Comparison of ENCODE assay signal across 16 cellular contexts in genomic region chr5:362978-363765, GRCh38. TPM values are rescaled to one million over a fixed set of nuclear protein-coding genes. Genes with fewer than 3 reads are reported as not detected.
A peak's percentile ranks its signal among the peaks of the same experiment; 100 is the strongest.
DNase-seq lines count a peak whose midpoint lies in the region; ATAC-seq and TF ChIP-seq lines count a peak whose summit lies in the region.
"Had no signal": no experiment of that assay in that cellular context is flagged by ENCODE, and none has a peak within 500 bp of the region (broad histone marks: within the 10 kb centered on the region; RNA-seq: fewer than 3 reads in every experiment).

No MANE protein-coding gene starts in this region.

- H3K56ac ChIP-seq in IMR-90 (ENCODE audit: extremely low read depth, insufficient read depth, low read length) (no peak overlapping the region), mesendoderm (ENCODE audit: low read length) (no peak overlapping the region)

- H3K27ac Mint-ChIP-seq in activated CD8-positive, alpha-beta T cell treated with anti-CD3 and anti-CD28 coated beads, Interleukin-2, amount 10 ng/mL, durations not matched to agents 7 days and 5 days: peak overlapping the region; percentile 27
- H3K27ac Mint-ChIP-seq in activated CD8-positive, alpha-beta T cell treated with anti-CD3 and anti-CD28 coated beads for 36 hours: no peak overlapping the region
- peak overlapping the region; percentile 22 for H3K27ac Mint-ChIP-seq in stimulated activated memory B cell treated with anti-CD40 and anti-IgM and Interleukin-4, amounts not matched to agents 10 μg/mL and 1 μg/mL and 100 μg/mL, for 72 hours

- H4K91ac ChIP-seq in IMR-90 (ENCODE audit: insufficient read depth, low read depth, low read length) (no peak overlapping the region), mesenchymal stem cell (ENCODE audit: low read length) (no peak overlapping the region)

- dilution Hi-C loops in IMR-90 (cut with HindIII; ENCODE audit: low sequenced_read_pairs, unreplicated experiment): no loop called here

- H3K36me3 ChIP-seq in IMR-90 (ENCODE audit: control insufficient read depth, insufficient read depth, low read length) (peaks cover 60% of the 10 kb centered on the region), mesenchymal stem cell (ENCODE audit: control insufficient read depth in 1 of 2, insufficient read depth in 2 of 2, low read depth in 1 of 2, low read length in 2 of 2) (peaks cover 11 to 75% of the 10 kb centered on the region in 2 experiments), mesendoderm (ENCODE audit: control insufficient read depth, insufficient read depth, low read length) (no peaks in the 10 kb centered on the region)

- peak overlapping the region; percentile 2; the same call in 1 of the 3 replicates for H2BK15ac ChIP-seq in IMR-90 (ENCODE audit: low read depth, low read length)
- H2BK15ac ChIP-seq in mesenchymal stem cell (ENCODE audit: low read depth, poor library complexity, severe bottlenecking): no peak overlapping the region
- H2BK15ac ChIP-seq in mesendoderm (replicated peaks; ENCODE audit: low read depth): no peak overlapping the region

- no peak overlapping the region for H3K9ac ChIP-seq in IMR-90 (ENCODE audit: low read depth, low read length)
- no peak overlapping the region for H3K9ac ChIP-seq in mesenchymal stem cell (ENCODE audit: low read length)
- no peak overlapping the region for H3K9ac ChIP-seq in mesendoderm (ENCODE audit: low read length)
- H3K9ac ChIP-seq: KMS-11 had no signal

- no peak overlapping the region for H3K4me2 ChIP-seq in IMR-90 (ENCODE audit: low read depth, low read length)
- no peak overlapping the region for H3K4me2 ChIP-seq in mesenchymal stem cell (ENCODE audit: low read length, poor library complexity, severe bottlenecking)
- H3K4me2 ChIP-seq in mesendoderm (ENCODE audit: low read length): no peak overlapping the region
- H3K4me2 ChIP-seq: A549, KMS-11 had no signal

- no peaks in the 10 kb centered on the region for H3K27me3 Mint-ChIP-seq in activated CD8-positive, alpha-beta T cell treated with anti-CD3 and anti-CD28 coated beads, Interleukin-2, amount 10 ng/mL, durations not matched to agents 7 days and 5 days (ENCODE audit: low read depth)
- H3K27me3 Mint-ChIP-seq in activated CD8-positive, alpha-beta T cell treated with anti-CD3 and anti-CD28 coated beads for 36 hours: no peaks in the 10 kb centered on the region
- H3K27me3 Mint-ChIP-seq in stimulated activated memory B cell treated with anti-CD40 and anti-IgM and Interleukin-4, amounts not matched to agents 10 μg/mL and 1 μg/mL and 100 μg/mL, for 72 hours: peaks cover 9% of the 10 kb centered on the region

- H3K27ac ChIP-seq in IMR-90 (ENCODE audit: insufficient read depth, low read length) (no peak overlapping the region), mesenchymal stem cell (ENCODE audit: low read length, poor library complexity, severe bottlenecking) (no peak overlapping the region), mesendoderm (ENCODE audit: low read depth, low read length) (no peak overlapping the region)
- H3K27ac ChIP-seq: A549, KMS-11 had no signal

- no peak overlapping the region for H2BK5ac ChIP-seq in IMR-90 (ENCODE audit: low read depth, low read length, poor library complexity, severe bottlenecking)
- peak overlapping the region; percentile 0 for H2BK5ac ChIP-seq in mesenchymal stem cell (ENCODE audit: low read depth, low read length, poor library complexity, severe bottlenecking)
- no peak overlapping the region for H2BK5ac ChIP-seq in mesendoderm (ENCODE audit: low read length)

- peaks cover 16% of the 10 kb centered on the region for H3K4me1 ChIP-seq in IMR-90 (ENCODE audit: control insufficient read depth, insufficient read depth, low read length)
- peaks cover 2% of the 10 kb centered on the region for H3K4me1 ChIP-seq in mesenchymal stem cell (ENCODE audit: control insufficient read depth, insufficient read depth, low read depth, low read length)
- no peaks in the 10 kb centered on the region for H3K4me1 ChIP-seq in mesendoderm (ENCODE audit: control insufficient read depth, low read depth, low read length)
- H3K4me1 ChIP-seq: A549 had no signal

- peaks cover 2% of the 10 kb centered on the region; the same call in 1 of the 2 replicates for H4K20me1 ChIP-seq in IMR-90 (ENCODE audit: insufficient read depth, low read length)

- CTCF ChIA-PET in activated CD8-positive, alpha-beta T cell treated with anti-CD3 and anti-CD28 coated beads, Interleukin-2, amount 10 ng/mL, durations not matched to agents 7 days and 5 days (lab: Charles Lee): interaction anchor here (1.0 to 1.6 kb wide), 5 partner anchors 13 to 68 kb away, joined by 3 to 6 read pairs (median 3); no protein-coding TSS in a partner anchor
- CTCF ChIA-PET in activated CD8-positive, alpha-beta T cell treated with anti-CD3 and anti-CD28 coated beads for 36 hours (lab: Charles Lee): interaction anchor here (1.0 to 1.8 kb wide), 3 partner anchors 10 to 15 kb away, joined by 3 to 4 read pairs (median 3); no protein-coding TSS in a partner anchor
- CTCF ChIA-PET in IMR-90 (lab: Yijun Ruan, JAX): no interaction called here

- no peak overlapping the region for H2BK12ac ChIP-seq in mesenchymal stem cell (ENCODE audit: low read length in 2 of 2)

- no peaks in the 10 kb centered on the region for H3K79me2 ChIP-seq in mesendoderm (ENCODE audit: control insufficient read depth, insufficient read depth, low read length)

- H4K5ac ChIP-seq in IMR-90 (ENCODE audit: low read depth, low read length): no peak overlapping the region
- H4K5ac ChIP-seq in mesendoderm (ENCODE audit: low read length): no peak overlapping the region

- no peak overlapping the region for H4K8ac ChIP-seq in IMR-90 (ENCODE audit: low read depth in 2 of 2, low read length in 2 of 2)
- H4K8ac ChIP-seq in mesenchymal stem cell (ENCODE audit: low read length): no peak overlapping the region
- H4K8ac ChIP-seq in mesendoderm (ENCODE audit: low read depth, low read length): no peak overlapping the region

- H2AK5ac ChIP-seq in IMR-90 (ENCODE audit: low read depth, low read length) (peak overlapping the region; percentile 30; the same call in 1 of the 2 replicates), mesenchymal stem cell (ENCODE audit: low read length, severe bottlenecking) (no peak overlapping the region), mesendoderm (ENCODE audit: low read length) (no peak overlapping the region)

- peaks cover 16% of the 10 kb centered on the region for H3K4me1 Mint-ChIP-seq in activated CD8-positive, alpha-beta T cell treated with anti-CD3 and anti-CD28 coated beads, Interleukin-2, amount 10 ng/mL, durations not matched to agents 7 days and 5 days (ENCODE audit: low read depth)
- H3K4me1 Mint-ChIP-seq in activated CD8-positive, alpha-beta T cell treated with anti-CD3 and anti-CD28 coated beads for 36 hours (ENCODE audit: low read depth): peaks cover 1% of the 10 kb centered on the region
- peaks cover 12% of the 10 kb centered on the region for H3K4me1 Mint-ChIP-seq in stimulated activated memory B cell treated with anti-CD40 and anti-IgM and Interleukin-4, amounts not matched to agents 10 μg/mL and 1 μg/mL and 100 μg/mL, for 72 hours

- TF ChIP-seq POLR2A in IMR-90 (IDR thresholded peaks at IDR 0.05; ENCODE audit: low read depth, low read length): no peak

- H3K4me3 ChIP-seq in IMR-90 (ENCODE audit: insufficient read depth, low read depth, low read length): no peak overlapping the region
- peak overlapping the region in 1 of 2 experiments; percentile 2 for H3K4me3 ChIP-seq in mesenchymal stem cell (ENCODE audit: insufficient read depth in 1 of 2, low read depth in 1 of 2, low read length in 2 of 2)
- no peak overlapping the region for H3K4me3 ChIP-seq in mesendoderm (ENCODE audit: low read length)
- H3K4me3 ChIP-seq: A549 had no signal

- no peak for ATAC-seq in activated CD8-positive, alpha-beta T cell treated with anti-CD3 and anti-CD28 coated beads, Interleukin-2, amount 10 ng/mL, durations not matched to agents 7 days and 5 days
- ATAC-seq in activated CD8-positive, alpha-beta T cell treated with anti-CD3 and anti-CD28 coated beads for 36 hours: no peak
- ATAC-seq in IMR-90 (ENCODE audit: low read depth): no peak
- no peak for ATAC-seq in stimulated activated memory B cell treated with anti-CD40 and anti-IgM and Interleukin-4, amounts not matched to agents 10 μg/mL and 1 μg/mL and 100 μg/mL, for 72 hours
- ATAC-seq: A549 had no signal

- no TSS peak for BruUV-seq in IMR-90 (replicated peaks; lab: Mats Ljungman, UMichigan)

- TF ChIP-seq RAD21 in IMR-90 (IDR thresholded peaks at IDR 0.05; ENCODE audit: low read length): no peak

- peaks cover 32 to 68% of the 10 kb centered on the region in 2 experiments for H3K79me1 ChIP-seq in IMR-90 (ENCODE audit: low read depth in 1 of 2, low read length in 2 of 2)
- no peaks in the 10 kb centered on the region for H3K79me1 ChIP-seq in mesenchymal stem cell (replicated peaks; ENCODE audit: low read length, poor library complexity, severe bottlenecking)
- no peaks in the 10 kb centered on the region for H3K79me1 ChIP-seq in mesendoderm (ENCODE audit: low read length)

- in situ Hi-C loops in IMR-90 (cut with MboI; ENCODE audit: low sequenced_read_pairs): no loop called here

- H3K9me3 ChIP-seq in IMR-90 (ENCODE audit: control insufficient read depth, insufficient read depth, low read length) (peaks cover 6% of the 10 kb centered on the region; the same call in 1 of the 2 replicates), mesenchymal stem cell (ENCODE audit: control insufficient read depth, low read length) (peaks cover 38% of the 10 kb centered on the region)

- TF ChIP-seq CTCF in activated CD8-positive, alpha-beta T cell treated with anti-CD3 and anti-CD28 coated beads for 36 hours (IDR thresholded peaks at IDR 0.05): no peak
- no peak for TF ChIP-seq CTCF in IMR-90 (conservative IDR thresholded peaks at IDR 0.05; ENCODE audit: low read depth, low read length)

- no peak overlapping the region for H3K4me3 Mint-ChIP-seq in activated CD8-positive, alpha-beta T cell treated with anti-CD3 and anti-CD28 coated beads, Interleukin-2, amount 10 ng/mL, durations not matched to agents 7 days and 5 days
- H3K4me3 Mint-ChIP-seq in activated CD8-positive, alpha-beta T cell treated with anti-CD3 and anti-CD28 coated beads for 36 hours: no peak overlapping the region
- no peak overlapping the region for H3K4me3 Mint-ChIP-seq in stimulated activated memory B cell treated with anti-CD40 and anti-IgM and Interleukin-4, amounts not matched to agents 10 μg/mL and 1 μg/mL and 100 μg/mL, for 72 hours
- H3K4me3 Mint-ChIP-seq: CD14-positive monocyte had no signal

- H3K9me1 ChIP-seq in IMR-90 (ENCODE audit: insufficient read depth, low read length): peaks cover 16% of the 10 kb centered on the region

- peaks cover 17% of the 10 kb centered on the region for H3K9me3 Mint-ChIP-seq in activated CD8-positive, alpha-beta T cell treated with anti-CD3 and anti-CD28 coated beads, Interleukin-2, amount 10 ng/mL, durations not matched to agents 7 days and 5 days (ENCODE audit: insufficient read depth)
- peaks cover 6% of the 10 kb centered on the region for H3K9me3 Mint-ChIP-seq in activated CD8-positive, alpha-beta T cell treated with anti-CD3 and anti-CD28 coated beads for 36 hours
- H3K9me3 Mint-ChIP-seq in stimulated activated memory B cell treated with anti-CD40 and anti-IgM and Interleukin-4, amounts not matched to agents 10 μg/mL and 1 μg/mL and 100 μg/mL, for 72 hours: peaks cover 8% of the 10 kb centered on the region

- H3K36me3 Mint-ChIP-seq in activated CD8-positive, alpha-beta T cell treated with anti-CD3 and anti-CD28 coated beads, Interleukin-2, amount 10 ng/mL, durations not matched to agents 7 days and 5 days (ENCODE audit: low read depth): peaks cover 72% of the 10 kb centered on the region
- peaks cover 56% of the 10 kb centered on the region for H3K36me3 Mint-ChIP-seq in activated CD8-positive, alpha-beta T cell treated with anti-CD3 and anti-CD28 coated beads for 36 hours (ENCODE audit: low read depth)
- peaks cover 80% of the 10 kb centered on the region for H3K36me3 Mint-ChIP-seq in stimulated activated memory B cell treated with anti-CD40 and anti-IgM and Interleukin-4, amounts not matched to agents 10 μg/mL and 1 μg/mL and 100 μg/mL, for 72 hours
- H3K36me3 Mint-ChIP-seq: CD14-positive monocyte had no signal

- H2AFZ ChIP-seq in IMR-90 (replicated peaks; ENCODE audit: low read length, poor library complexity) (no peak overlapping the region), mesenchymal stem cell (ENCODE audit: low read depth, low read length) (no peak overlapping the region)

- POLR2A ChIA-PET in activated CD8-positive, alpha-beta T cell treated with anti-CD3 and anti-CD28 coated beads, Interleukin-2, amount 10 ng/mL, durations not matched to agents 7 days and 5 days (lab: Charles Lee): no interaction called here
- POLR2A ChIA-PET in activated CD8-positive, alpha-beta T cell treated with anti-CD3 and anti-CD28 coated beads for 36 hours (lab: Charles Lee): interaction anchor here (0.7 to 1.1 kb wide), 3 partner anchors 9 to 109 kb away, joined by 3 to 5 read pairs (median 3); no protein-coding TSS in a partner anchor
- POLR2A ChIA-PET in IMR-90 (lab: Charles Lee; ENCODE audit: unreplicated experiment): no interaction called here

- H3K4ac ChIP-seq in IMR-90 (ENCODE audit: low read depth, low read length) (no peak overlapping the region), mesenchymal stem cell (ENCODE audit: low read depth in 1 of 2, low read length in 2 of 2) (no peak overlapping the region), mesendoderm (ENCODE audit: low read depth, low read length) (no peak overlapping the region)

- DNase-seq in activated CD8-positive, alpha-beta T cell treated with anti-CD3 and anti-CD28 coated beads, Interleukin-2, amount 10 ng/mL, durations not matched to agents 7 days and 5 days: no peak
- DNase-seq in activated CD8-positive, alpha-beta T cell treated with anti-CD3 and anti-CD28 coated beads for 36 hours: no peak
- DNase-seq in IMR-90 (no peak), mesenchymal stem cell (no peak), middle frontal gyrus (ENCODE audit: extremely low spot score, low spot score) (no peak), mesendoderm (no peak)
- no peak for DNase-seq in stimulated activated naive CD4-positive, alpha-beta T cell treated with Interleukin-2 at 50 U/mL for 16 hours (lab: John Stamatoyannopoulos, UW)
- DNase-seq: COR-L47, DMS153, EL, NCI-H1930, NCI-H510A had no signal

- H3K18ac ChIP-seq in IMR-90 (ENCODE audit: low read depth, low read length) (no peak overlapping the region), mesenchymal stem cell (ENCODE audit: low read depth in 1 of 2, low read length in 2 of 2) (no peak overlapping the region), mesendoderm (ENCODE audit: low read length) (no peak overlapping the region)

- intact Hi-C loops in activated CD8-positive, alpha-beta T cell treated with anti-CD3 and anti-CD28 coated beads for 36 hours (cut with micrococcal nuclease): no loop called here
- intact Hi-C loops in IMR-90 (cut with micrococcal nuclease): no loop called here

- H2BK120ac ChIP-seq in IMR-90 (ENCODE audit: low read depth, low read length) (no peak overlapping the region), mesenchymal stem cell (ENCODE audit: low read depth, low read length) (no peak overlapping the region), mesendoderm (ENCODE audit: low read depth, low read length) (no peak overlapping the region)

- no CpG with 5 or more reads among the region's 3 CpGs for WGBS in IMR-90 (ENCODE audit: extremely low coverage in 2 of 2, insufficient read length in 1 of 2), 2 experiments
- WGBS in mesenchymal stem cell: 90% methylated on average over 2 of the region's 3 CpGs
- WGBS in mesendoderm (ENCODE audit: extremely low coverage, insufficient coverage, low lambda C conversion rate): no CpG with 5 or more reads among the region's 3 CpGs

- H2AK9ac ChIP-seq in IMR-90 (replicated peaks; ENCODE audit: low read depth, low read length, poor library complexity): no peak overlapping the region

- no peak overlapping the region for H3K14ac ChIP-seq in IMR-90 (replicated peaks; ENCODE audit: low read depth, low read length)
- no peak overlapping the region for H3K14ac ChIP-seq in mesenchymal stem cell (ENCODE audit: low read length in 2 of 2)

- H3K27me3 ChIP-seq in IMR-90 (ENCODE audit: control insufficient read depth, insufficient read depth, low read length): no peaks in the 10 kb centered on the region
- H3K27me3 ChIP-seq in mesenchymal stem cell (ENCODE audit: control insufficient read depth in 1 of 2, insufficient read depth in 1 of 2, low read length in 2 of 2): no peaks in the 10 kb centered on the region
- H3K27me3 ChIP-seq in mesendoderm (ENCODE audit: insufficient read depth, low read length, poor library complexity): no peaks in the 10 kb centered on the region

- H3K23ac ChIP-seq in IMR-90 (ENCODE audit: low read depth, low read length) (no peak overlapping the region), mesenchymal stem cell (ENCODE audit: low read length in 2 of 2) (no peak overlapping the region), mesendoderm (ENCODE audit: low read length) (no peak overlapping the region)

- H2BK20ac ChIP-seq in IMR-90 (ENCODE audit: low read depth, low read length): no peak overlapping the region

RNA-seq across cellular contexts. Expression of gene AHRR, which starts 41.7 kb away (rescaled TPM):
- total RNA-seq in activated CD8-positive, alpha-beta T cell treated with anti-CD3 and anti-CD28 coated beads, Interleukin-2, amount 10 ng/mL, durations not matched to agents 7 days and 5 days: 10 to 100 TPM; 56.1 to 57.2 TPM
- 10 to 100 TPM; 26.3 to 27.9 TPM for total RNA-seq in activated CD8-positive, alpha-beta T cell treated with anti-CD3 and anti-CD28 coated beads for 36 hours
- total RNA-seq in IMR-90 (2012; rRNA removed): 15.6 and 16.7 TPM in 2 replicates
- polyA plus RNA-seq in IMR-90 (2012; rRNA removed): 36.1 and 37.1 TPM in 2 replicates
- 24.9 and 33.9 TPM in 2 replicates for polyA plus RNA-seq in IMR-90 (2012; cell fraction: cytosol; rRNA removed)
- 77.0 and 141 TPM in 2 replicates for polyA plus RNA-seq in IMR-90 (2012; cell fraction: nucleus; rRNA removed; ENCODE audit: low replicate concordance)
- 12.1 TPM for polyA plus RNA-seq in mesenchymal stem cell (2013, experiment 1 of 2)
- polyA plus RNA-seq in mesenchymal stem cell (2013, experiment 2 of 2): 12.0 TPM
- polyA plus RNA-seq in mesendoderm (2013, experiment 1 of 2): 0.17 TPM
- polyA plus RNA-seq in mesendoderm (2013, experiment 2 of 2): 0.22 TPM
